10 cellular contexts compared by ENCODE assay signal in genomic region chr20:49483018-49483705, GRCh38. TPM values are rescaled to one million over a fixed set of nuclear protein-coding genes. Genes with fewer than 3 reads are reported as not detected.
DNase-seq lines count a peak whose midpoint lies in the region; ATAC-seq, FAIRE-seq and TF ChIP-seq lines count a peak whose summit lies in the region.
"Had no signal": no experiment of that assay in that cellular context is flagged by ENCODE, and none has a peak within 500 bp of the region (broad histone marks: within the 10 kb centered on the region; RNA-seq: fewer than 3 reads in every experiment).

No MANE protein-coding gene starts in this region.

- no peak for DNase-seq in activated T-cell treated with anti-CD3 and anti-CD28 coated beads, Interleukin-2, amount 50 U/mL, for 4 hours
- no peak for DNase-seq in activated T-cell treated with anti-CD3 and anti-CD28 coated beads, Interleukin-2, amount 50 U/mL, for 24 hours
- no peak for DNase-seq in central memory CD8-positive, alpha-beta T cell (ENCODE audit: low spot score in 2 of 2)
- no peak for DNase-seq in type B pancreatic cell (ENCODE audit: extremely low spot score, unreplicated experiment)
- no peak for DNase-seq in NCI-H187 treated with DMSO at 0.1 percent for 48 hours (lab: John Stamatoyannopoulos, UW)
- DNase-seq in GM12891 (ENCODE audit: insufficient read length, low spot score): no peak

- FAIRE-seq in GM12891 (lab: Jason Lieb, UNC): no peak

- no peak overlapping the region for H3K27ac ChIP-seq in muscle layer of duodenum (ENCODE audit: low read length)
- H3K27ac ChIP-seq: skin epidermis, upper lobe of right lung had no signal

- no peaks in the 10 kb centered on the region for H3K36me3 Mint-ChIP-seq in activated T-cell treated with anti-CD3 and anti-CD28 coated beads, Interleukin-2, amount 50 U/mL, for 4 hours (ENCODE audit: insufficient read depth)
- H3K36me3 Mint-ChIP-seq in activated T-cell treated with anti-CD3 and anti-CD28 coated beads, Interleukin-2, amount 50 U/mL, for 24 hours (ENCODE audit: low read depth): no peaks in the 10 kb centered on the region
- H3K36me3 Mint-ChIP-seq in central memory CD8-positive, alpha-beta T cell (ENCODE audit: insufficient read depth): peaks cover 3% of the 10 kb centered on the region
- H3K36me3 Mint-ChIP-seq in type B pancreatic cell: no peaks in the 10 kb centered on the region

- no peak for TF ChIP-seq POLR2A in GM12891 (IDR thresholded peaks at IDR 0.05; ENCODE audit: low read depth, low read length)

- TF ChIP-seq CTCF in type B pancreatic cell (conservative IDR thresholded peaks at IDR 0.05): peak; percentile 9

- H3K27ac Mint-ChIP-seq in activated T-cell treated with anti-CD3 and anti-CD28 coated beads, Interleukin-2, amount 50 U/mL, for 24 hours: no peak overlapping the region
- peak overlapping the region; percentile 56 for H3K27ac Mint-ChIP-seq in central memory CD8-positive, alpha-beta T cell (ENCODE audit: low read depth)
- no peak overlapping the region for H3K27ac Mint-ChIP-seq in type B pancreatic cell

- no peaks in the 10 kb centered on the region for H3K36me3 ChIP-seq in muscle layer of duodenum (ENCODE audit: control insufficient read depth in 1 of 2, insufficient read depth in 2 of 2, low read length in 2 of 2)
- H3K36me3 ChIP-seq: upper lobe of right lung had no signal

- H3K27me3 Mint-ChIP-seq in activated T-cell treated with anti-CD3 and anti-CD28 coated beads, Interleukin-2, amount 50 U/mL, for 4 hours (ENCODE audit: low read depth): peaks cover 65% of the 10 kb centered on the region
- H3K27me3 Mint-ChIP-seq in activated T-cell treated with anti-CD3 and anti-CD28 coated beads, Interleukin-2, amount 50 U/mL, for 24 hours: peaks cover 83% of the 10 kb centered on the region
- peaks cover 79% of the 10 kb centered on the region for H3K27me3 Mint-ChIP-seq in central memory CD8-positive, alpha-beta T cell
- H3K27me3 Mint-ChIP-seq in type B pancreatic cell: peaks cover 82% of the 10 kb centered on the region

- peak overlapping the region; percentile 52 to 73 for H3K4me3 ChIP-seq in muscle layer of duodenum (ENCODE audit: low read depth in 1 of 2, low read length in 2 of 2)

- no peak for ATAC-seq in activated T-cell treated with anti-CD3 and anti-CD28 coated beads, Interleukin-2, amount 50 U/mL, for 4 hours
- no peak for ATAC-seq in central memory CD8-positive, alpha-beta T cell (replicated peaks; ENCODE audit: extremely low read depth, poor library complexity, severe bottlenecking)
- ATAC-seq in HG03457 (IDR thresholded peaks at IDR 0.05; ENCODE audit: unreplicated experiment): no peak

- peak overlapping the region; percentile 16 for H3K4me3 Mint-ChIP-seq in activated T-cell treated with anti-CD3 and anti-CD28 coated beads, Interleukin-2, amount 50 U/mL, for 4 hours
- H3K4me3 Mint-ChIP-seq in activated T-cell treated with anti-CD3 and anti-CD28 coated beads, Interleukin-2, amount 50 U/mL, for 24 hours: no peak overlapping the region
- no peak overlapping the region for H3K4me3 Mint-ChIP-seq in central memory CD8-positive, alpha-beta T cell
- H3K4me3 Mint-ChIP-seq in type B pancreatic cell: peak overlapping the region; percentile 71

- H3K4me1 Mint-ChIP-seq in activated T-cell treated with anti-CD3 and anti-CD28 coated beads, Interleukin-2, amount 50 U/mL, for 4 hours (ENCODE audit: low read depth): peaks cover 4% of the 10 kb centered on the region
- peaks cover 7% of the 10 kb centered on the region for H3K4me1 Mint-ChIP-seq in activated T-cell treated with anti-CD3 and anti-CD28 coated beads, Interleukin-2, amount 50 U/mL, for 24 hours (ENCODE audit: low read depth)
- peaks cover 7% of the 10 kb centered on the region for H3K4me1 Mint-ChIP-seq in central memory CD8-positive, alpha-beta T cell
- H3K4me1 Mint-ChIP-seq in type B pancreatic cell (ENCODE audit: unreplicated experiment): peaks cover 5% of the 10 kb centered on the region

- H3K4me1 ChIP-seq in muscle layer of duodenum (ENCODE audit: control insufficient read depth in 1 of 2, insufficient read depth in 2 of 2, low read length in 2 of 2): peaks cover 0 to 47% of the 10 kb centered on the region in 2 donors

- no peaks in the 10 kb centered on the region for H3K9me3 ChIP-seq in muscle layer of duodenum (ENCODE audit: control insufficient read depth in 1 of 2, low read length in 2 of 2)
- H3K9me3 ChIP-seq: upper lobe of right lung had no signal

- H3K27me3 ChIP-seq in muscle layer of duodenum (ENCODE audit: low read depth, low read length): peaks cover 13% of the 10 kb centered on the region

- H3K9me3 Mint-ChIP-seq in activated T-cell treated with anti-CD3 and anti-CD28 coated beads, Interleukin-2, amount 50 U/mL, for 4 hours: no peaks in the 10 kb centered on the region
- no peaks in the 10 kb centered on the region for H3K9me3 Mint-ChIP-seq in activated T-cell treated with anti-CD3 and anti-CD28 coated beads, Interleukin-2, amount 50 U/mL, for 24 hours
- H3K9me3 Mint-ChIP-seq in central memory CD8-positive, alpha-beta T cell: no peaks in the 10 kb centered on the region
- H3K9me3 Mint-ChIP-seq in type B pancreatic cell: no peaks in the 10 kb centered on the region

TF ChIP-seq in GM12891, 5 proteins besides CTCF, POLR2A, EP300 and RAD21:
- TF ChIP-seq SPI1 (IDR thresholded peaks at IDR 0.05; ENCODE audit: low read depth, low read length) (no peak), TAF1 (IDR thresholded peaks at IDR 0.05; ENCODE audit: low read depth, low read length) (no peak), PAX5 (IDR thresholded peaks at IDR 0.05; ENCODE audit: insufficient read depth, low read length, severe bottlenecking) (no peak), POU2F2 (IDR thresholded peaks at IDR 0.05; ENCODE audit: low read depth, low read length) (no peak), POLR2AphosphoS5 (IDR thresholded peaks at IDR 0.05; ENCODE audit: low read depth, low read length) (no peak)

RNA-seq across cellular contexts. Expression of gene KCNB1, which starts 0.7 kb away (rescaled TPM):
- total RNA-seq in activated T-cell treated with anti-CD3 and anti-CD28 coated beads, Interleukin-2, amount 50 U/mL, for 4 hours: under 1 TPM in 2 of 3 donors, not detected in 1; 0.05 TPM
- total RNA-seq in type B pancreatic cell (ENCODE audit: low replicate concordance): 0.95 and 1.2 TPM in 2 replicates
- polyA plus RNA-seq in GM12891 (2012; ENCODE audit: low read depth, missing spikeins): 0.03 TPM

Comparison
In these comparisons a context has a peak if more than half of its experiments do, and no peak if none do; other contexts are left out.
1. H3K4me3 Mint-ChIP-seq: peak in activated T-cell treated with anti-CD3 and anti-CD28 coated beads, Interleukin-2, amount 50 U/mL, for 4 hours (single experiment) and type B pancreatic cell (single experiment); none in activated T-cell treated with anti-CD3 and anti-CD28 coated beads, Interleukin-2, amount 50 U/mL, for 24 hours (single experiment) and central memory CD8-positive, alpha-beta T cell (single experiment).